In genomic region chr13:67281476-67281875, GRCh38 we compare ENCODE assay signal across 2 cellular contexts.
TF ChIP-seq lines count a peak whose summit lies in the region.

No MANE protein-coding gene starts in this region.

TF ChIP-seq in H1, 55 proteins besides CTCF, POLR2A, EP300 and RAD21:
- TF ChIP-seq RXRA (IDR thresholded peaks at IDR 0.05; ENCODE audit: insufficient read depth, low read depth, low read length) (no peak), JUND (IDR thresholded peaks at IDR 0.05; ENCODE audit: low read length) (no peak)

TF ChIP-seq in HepG2, 621 proteins besides CTCF, POLR2A, EP300 and RAD21:
- TF ChIP-seq ATRX (CRISPR knock-in tag; IDR thresholded peaks at IDR 0.05; ENCODE audit: borderline replicate concordance): no peak
